36 cellular contexts compared by ENCODE assay signal in genomic region chr3:45216210-45216609, GRCh38. TPM values are rescaled to one million over a fixed set of nuclear protein-coding genes. Genes with fewer than 3 reads are reported as not detected.
"Had no signal": no experiment of that assay in that cellular context is flagged by ENCODE, and none has a peak within 500 bp of the region (broad histone marks: within the 10 kb centered on the region; RNA-seq: fewer than 3 reads in every experiment).

No MANE protein-coding gene starts in this region.

- DNase-seq: activated B cell treated with CpG ODN at 0.5 μM for 24 hours; activated CD4-positive, alpha-beta memory T cell treated with anti-CD3 and anti-CD28 coated beads for 36 hours; activated CD4-positive, alpha-beta T cell treated with anti-CD3 and anti-CD28 coated beads for 36 hours; activated CD4-positive, alpha-beta T cell treated with anti-CD3 and anti-CD28 coated beads, Interleukin-2, amount 10 ng/mL, durations not matched to agents 24 days and 14 days; activated CD8-positive, alpha-beta memory T cell treated with anti-CD3 and anti-CD28 coated beads, Interleukin-2, amount 10 ng/mL, durations not matched to agents 7 days and 5 days; activated CD8-positive, alpha-beta memory T cell treated with anti-CD3 and anti-CD28 coated beads, Interleukin-2, amount 50 U/mL, for 4 hours; activated CD8-positive, alpha-beta T cell treated with anti-CD3 and anti-CD28 coated beads, Interleukin-2, amount 10 ng/mL, durations not matched to agents 7 days and 5 days; activated effector memory CD4-positive, alpha-beta T cell treated with anti-CD3 and anti-CD28 coated beads, Interleukin-2, amount 50 U/mL, for 16 hours; activated naive CD4-positive, alpha-beta T cell treated with anti-CD3 and anti-CD28 coated beads for 36 hours; activated naive CD8-positive, alpha-beta T cell treated with anti-CD3 and anti-CD28 coated beads for 36 hours; activated naive CD8-positive, alpha-beta T cell treated with anti-CD3 and anti-CD28 coated beads, Interleukin-2, amount 50 U/mL, for 24 hours; activated T-cell treated with anti-CD3 and anti-CD28 coated beads, Interleukin-2, amount 50 U/mL, for 1 hour; activated T-cell treated with anti-CD3 and anti-CD28 coated beads, Interleukin-2, amount 50 U/mL, for 48 hours; adrenal gland; amygdala; brain microvascular endothelial cell; dorsolateral prefrontal cortex; effector memory CD4-positive, alpha-beta T cell; endodermal cell; foreskin fibroblast; SW 1271; T-helper 1 cell; T-helper 17 cell; T1000; WERI-Rb-1 had no signal

- ATAC-seq: activated CD4-positive, alpha-beta T cell treated with anti-CD3 and anti-CD28 coated beads for 36 hours; activated CD4-positive, CD25-positive, alpha-beta regulatory T cell treated with anti-CD3 and anti-CD28 coated beads, Interleukin-2, amount 50 U/mL, for 24 hours; activated CD8-positive, alpha-beta memory T cell treated with anti-CD3 and anti-CD28 coated beads, Interleukin-2, amount 10 ng/mL, durations not matched to agents 7 days and 5 days; activated CD8-positive, alpha-beta T cell treated with anti-CD3 and anti-CD28 coated beads, Interleukin-2, amount 10 ng/mL, durations not matched to agents 7 days and 5 days; activated naive CD8-positive, alpha-beta T cell treated with anti-CD3 and anti-CD28 coated beads, Interleukin-2, amount 50 U/mL, for 24 hours; esophagus mucosa; T-helper 17 cell had no signal

- H3K9me3 Mint-ChIP-seq: activated B cell treated with CpG ODN at 0.5 μM for 24 hours; activated CD4-positive, alpha-beta memory T cell treated with anti-CD3 and anti-CD28 coated beads for 36 hours; activated CD4-positive, alpha-beta T cell treated with anti-CD3 and anti-CD28 coated beads, Interleukin-2, amount 10 ng/mL, durations not matched to agents 24 days and 14 days; activated naive CD4-positive, alpha-beta T cell treated with anti-CD3 and anti-CD28 coated beads for 36 hours; activated naive CD4-positive, alpha-beta T cell treated with anti-CD3 and anti-CD28 coated beads, Interleukin-2, amount 50 U/mL, for 24 hours; activated naive CD8-positive, alpha-beta T cell treated with anti-CD3 and anti-CD28 coated beads for 36 hours; activated naive CD8-positive, alpha-beta T cell treated with anti-CD3 and anti-CD28 coated beads, Interleukin-2, amount 50 U/mL, for 24 hours; activated T-helper 1 cell treated with anti-CD3 and anti-CD28 coated beads, Interleukin-12 subunit alpha, Interleukin-12 subunit beta, Interleukin-2, Interleukin-4 antibody, amounts not matched to agents 30 ng/mL and 10 ng/mL and 1 ng/mL, durations not matched to agents 14 hours and 24 hours and 36 hours; activated T-helper 2 cell treated with anti-CD3 and anti-CD28 coated beads, Interferon-gamma antibody, Interleukin-2, Interleukin-4, amounts not matched to agents 10 μg/mL and 5 μg/mL and 100 μg/mL, durations not matched to agents 14 hours and 24 hours and 36 hours; central memory CD8-positive, alpha-beta T cell; dendritic cell treated with granulocyte-macrophage colony-stimulating factor and Interleukin-4, amounts not matched to agents 40 ng/mL and 50 ng/mL, for 4 days; endodermal cell; T-helper 2 cell treated with Interferon-gamma antibody and Interleukin-4, amounts not matched to agents 5 μg/mL and 100 μg/mL, for 36 hours had no signal

- H3K4me1 Mint-ChIP-seq: activated B cell treated with CpG ODN at 0.5 μM for 24 hours; activated CD4-positive, alpha-beta T cell treated with anti-CD3 and anti-CD28 coated beads for 36 hours; activated naive CD4-positive, alpha-beta T cell treated with anti-CD3 and anti-CD28 coated beads, Interleukin-2, amount 50 U/mL, for 24 hours; activated naive CD8-positive, alpha-beta T cell treated with anti-CD3 and anti-CD28 coated beads for 36 hours; activated naive CD8-positive, alpha-beta T cell treated with anti-CD3 and anti-CD28 coated beads, Interleukin-2, amount 50 U/mL, for 24 hours; central memory CD8-positive, alpha-beta T cell had no signal

- H3K4me3 ChIP-seq: adrenal gland, ascending aorta, coronary artery, dorsolateral prefrontal cortex had no signal

- H3K9me3 ChIP-seq: adrenal gland, ascending aorta had no signal

- H3K27ac ChIP-seq: adrenal gland, ascending aorta, brain microvascular endothelial cell, coronary artery, dorsolateral prefrontal cortex, WERI-Rb-1 had no signal

- H3K27ac Mint-ChIP-seq: activated B cell treated with CpG ODN at 0.5 μM for 24 hours; activated CD4-positive, alpha-beta memory T cell treated with anti-CD3 and anti-CD28 coated beads for 36 hours; activated CD4-positive, alpha-beta T cell treated with anti-CD3 and anti-CD28 coated beads for 36 hours; activated CD4-positive, alpha-beta T cell treated with anti-CD3 and anti-CD28 coated beads, Interleukin-2, amount 10 ng/mL, durations not matched to agents 24 days and 14 days; activated CD8-positive, alpha-beta memory T cell treated with anti-CD3 and anti-CD28 coated beads, Interleukin-2, amount 10 ng/mL, durations not matched to agents 7 days and 5 days; activated CD8-positive, alpha-beta T cell treated with anti-CD3 and anti-CD28 coated beads, Interleukin-2, amount 10 ng/mL, durations not matched to agents 7 days and 5 days; activated naive CD4-positive, alpha-beta T cell treated with anti-CD3 and anti-CD28 coated beads for 36 hours; activated naive CD4-positive, alpha-beta T cell treated with anti-CD3 and anti-CD28 coated beads, Interleukin-2, amount 50 U/mL, for 24 hours; activated naive CD8-positive, alpha-beta T cell treated with anti-CD3 and anti-CD28 coated beads for 36 hours; activated naive CD8-positive, alpha-beta T cell treated with anti-CD3 and anti-CD28 coated beads, Interleukin-2, amount 50 U/mL, for 24 hours; activated T-helper 1 cell treated with anti-CD3 and anti-CD28 coated beads, Interleukin-12 subunit alpha, Interleukin-12 subunit beta, Interleukin-2, Interleukin-4 antibody, amounts not matched to agents 30 ng/mL and 10 ng/mL and 1 ng/mL, durations not matched to agents 14 hours and 24 hours and 36 hours; activated T-helper 2 cell treated with anti-CD3 and anti-CD28 coated beads, Interferon-gamma antibody, Interleukin-2, Interleukin-4, amounts not matched to agents 10 μg/mL and 5 μg/mL and 100 μg/mL, durations not matched to agents 14 hours and 24 hours and 36 hours; dendritic cell treated with granulocyte-macrophage colony-stimulating factor and Interleukin-4, amounts not matched to agents 40 ng/mL and 50 ng/mL, for 4 days; endodermal cell; T-helper 17 cell; T-helper 2 cell treated with Interferon-gamma antibody and Interleukin-4, amounts not matched to agents 5 μg/mL and 100 μg/mL, for 36 hours had no signal

- H3K36me3 ChIP-seq: adrenal gland, ascending aorta, brain microvascular endothelial cell, WERI-Rb-1 had no signal

- H3K4me1 ChIP-seq: ascending aorta had no signal

- H3K27me3 ChIP-seq: adrenal gland, ascending aorta, brain microvascular endothelial cell had no signal

- H3K4me3 Mint-ChIP-seq: activated B cell treated with CpG ODN at 0.5 μM for 24 hours; activated CD4-positive, alpha-beta memory T cell treated with anti-CD3 and anti-CD28 coated beads for 36 hours; activated CD4-positive, alpha-beta T cell treated with anti-CD3 and anti-CD28 coated beads for 36 hours; activated CD4-positive, alpha-beta T cell treated with anti-CD3 and anti-CD28 coated beads, Interleukin-2, amount 10 ng/mL, durations not matched to agents 24 days and 14 days; activated CD8-positive, alpha-beta memory T cell treated with anti-CD3 and anti-CD28 coated beads, Interleukin-2, amount 10 ng/mL, durations not matched to agents 7 days and 5 days; activated CD8-positive, alpha-beta T cell treated with anti-CD3 and anti-CD28 coated beads, Interleukin-2, amount 10 ng/mL, durations not matched to agents 7 days and 5 days; activated naive CD4-positive, alpha-beta T cell treated with anti-CD3 and anti-CD28 coated beads for 36 hours; activated naive CD4-positive, alpha-beta T cell treated with anti-CD3 and anti-CD28 coated beads, Interleukin-2, amount 50 U/mL, for 24 hours; activated naive CD8-positive, alpha-beta T cell treated with anti-CD3 and anti-CD28 coated beads for 36 hours; activated naive CD8-positive, alpha-beta T cell treated with anti-CD3 and anti-CD28 coated beads, Interleukin-2, amount 50 U/mL, for 24 hours; activated T-helper 1 cell treated with anti-CD3 and anti-CD28 coated beads, Interleukin-12 subunit alpha, Interleukin-12 subunit beta, Interleukin-2, Interleukin-4 antibody, amounts not matched to agents 30 ng/mL and 10 ng/mL and 1 ng/mL, durations not matched to agents 14 hours and 24 hours and 36 hours; central memory CD8-positive, alpha-beta T cell; dendritic cell treated with granulocyte-macrophage colony-stimulating factor and Interleukin-4, amounts not matched to agents 40 ng/mL and 50 ng/mL, for 4 days; endodermal cell; T-helper 17 cell; T-helper 2 cell treated with Interferon-gamma antibody and Interleukin-4, amounts not matched to agents 5 μg/mL and 100 μg/mL, for 36 hours had no signal

- H3K36me3 Mint-ChIP-seq: activated CD4-positive, alpha-beta memory T cell treated with anti-CD3 and anti-CD28 coated beads for 36 hours; activated CD8-positive, alpha-beta memory T cell treated with anti-CD3 and anti-CD28 coated beads, Interleukin-2, amount 10 ng/mL, durations not matched to agents 7 days and 5 days; activated naive CD4-positive, alpha-beta T cell treated with anti-CD3 and anti-CD28 coated beads, Interleukin-2, amount 50 U/mL, for 24 hours; activated naive CD8-positive, alpha-beta T cell treated with anti-CD3 and anti-CD28 coated beads for 36 hours had no signal

RNA-seq across cellular contexts. Expression of gene TMEM158, which starts 9.9 kb away (rescaled TPM):
- total RNA-seq: activated CD4-positive, alpha-beta memory T cell treated with anti-CD3 and anti-CD28 coated beads for 36 hours; activated CD8-positive, alpha-beta memory T cell treated with anti-CD3 and anti-CD28 coated beads for 36 hours; activated naive CD4-positive, alpha-beta T cell treated with anti-CD3 and anti-CD28 coated beads for 36 hours; ascending aorta had no signal
